Comparison of ENCODE assay signal across 14 cellular contexts in genomic region chr7:69823151-69823744, GRCh38.
DNase-seq lines count a peak whose midpoint lies in the region; ATAC-seq and TF ChIP-seq lines count a peak whose summit lies in the region.
"Had no signal": no experiment of that assay in that cellular context is flagged by ENCODE, and none has a peak within 500 bp of the region (broad histone marks: within the 10 kb centered on the region; RNA-seq: fewer than 3 reads in every experiment).

No MANE protein-coding gene starts in this region.

- H3K4me2 ChIP-seq in OCI-LY1 (ENCODE audit: low read length), result peak overlapping the region; percentile 76

- no peaks in the 10 kb centered on the region for H3K27me3 Mint-ChIP-seq in activated T-cell treated with anti-CD3 and anti-CD28 coated beads, Interleukin-2, amount 50 U/mL, for 4 hours (ENCODE audit: low read depth)
- peaks cover 5% of the 10 kb centered on the region for H3K27me3 Mint-ChIP-seq in T-helper 17 cell

- no peaks in the 10 kb centered on the region for H4K20me1 ChIP-seq in OCI-LY1 (ENCODE audit: insufficient read depth, low read length)

- H3K9me3 ChIP-seq in OCI-LY1 (ENCODE audit: low read length) (no peaks in the 10 kb centered on the region), T-helper 17 cell (ENCODE audit: control insufficient read depth, low read length, poor library complexity, severe bottlenecking) (peaks cover 2% of the 10 kb centered on the region)
- H3K9me3 ChIP-seq: upper lobe of left lung had no signal

- peak overlapping the region; percentile 72 for H3K4me3 Mint-ChIP-seq in activated T-cell treated with anti-CD3 and anti-CD28 coated beads, Interleukin-2, amount 50 U/mL, for 4 hours
- H3K4me3 Mint-ChIP-seq in stimulated activated effector memory CD8-positive, alpha-beta T cell treated with anti-CD3 and anti-CD28 coated beads, Interleukin-12 subunit alpha, Interleukin-12 subunit beta, amount 100 ng/mL, for 72 hours, result peak overlapping the region; percentile 50
- H3K4me3 Mint-ChIP-seq in T-helper 17 cell, result no peak overlapping the region
- H3K4me3 Mint-ChIP-seq: WTC11 had no signal

- no peaks in the 10 kb centered on the region for H3K9me2 ChIP-seq in OCI-LY1 (ENCODE audit: low read depth, low read length)

- no peak overlapping the region for H2AFZ ChIP-seq in OCI-LY1 (ENCODE audit: low read length)

- DNase-seq in activated T-cell treated with anti-CD3 and anti-CD28 coated beads, Interleukin-2, amount 50 U/mL, for 4 hours, result no peak
- no peak for DNase-seq in activated T-cell treated with anti-CD3 and anti-CD28 coated beads, Interleukin-2, amount 50 U/mL, for 1 hour
- peak; percentile 70 to 81 for DNase-seq in NCI-H187 (lab: John Stamatoyannopoulos, UW)
- no peak for DNase-seq in stimulated activated effector memory CD8-positive, alpha-beta T cell treated with anti-CD3 and anti-CD28 coated beads, Interleukin-12 subunit alpha, Interleukin-12 subunit beta, amount 100 ng/mL, for 72 hours (ENCODE audit: low spot score in 2 of 2)
- no peak for DNase-seq in HuH-7.5 (ENCODE audit: low spot score)
- no peak for DNase-seq in T-helper 17 cell
- DNase-seq: aorta, EL, GOT3, mesendoderm, upper lobe of left lung had no signal

- peaks cover 5% of the 10 kb centered on the region for H3K36me3 ChIP-seq in OCI-LY1 (ENCODE audit: insufficient read depth, low read length)
- H3K36me3 ChIP-seq: upper lobe of left lung had no signal

- no peak for TF ChIP-seq CTCF in OCI-LY1 (IDR thresholded peaks at IDR 0.05; ENCODE audit: low read length)

- peaks cover 8% of the 10 kb centered on the region for H3K4me1 Mint-ChIP-seq in activated T-cell treated with anti-CD3 and anti-CD28 coated beads, Interleukin-2, amount 50 U/mL, for 4 hours (ENCODE audit: low read depth)
- no peaks in the 10 kb centered on the region for H3K4me1 Mint-ChIP-seq in stimulated activated effector memory CD8-positive, alpha-beta T cell treated with anti-CD3 and anti-CD28 coated beads, Interleukin-12 subunit alpha, Interleukin-12 subunit beta, amount 100 ng/mL, for 72 hours
- H3K4me1 Mint-ChIP-seq in T-helper 17 cell, result no peaks in the 10 kb centered on the region

- no peak for ATAC-seq in activated T-cell treated with anti-CD3 and anti-CD28 coated beads, Interleukin-2, amount 50 U/mL, for 4 hours
- no peak for ATAC-seq in stimulated activated effector memory CD8-positive, alpha-beta T cell treated with anti-CD3 and anti-CD28 coated beads, Interleukin-12 subunit alpha, Interleukin-12 subunit beta, amount 100 ng/mL, for 72 hours
- ATAC-seq in T-helper 17 cell, result no peak
- ATAC-seq in GM19023 (IDR thresholded peaks at IDR 0.05; ENCODE audit: unreplicated experiment), result no peak
- ATAC-seq: WTC11 had no signal

- no peaks in the 10 kb centered on the region for H3K36me3 Mint-ChIP-seq in activated T-cell treated with anti-CD3 and anti-CD28 coated beads, Interleukin-2, amount 50 U/mL, for 4 hours (ENCODE audit: insufficient read depth)
- no peaks in the 10 kb centered on the region for H3K36me3 Mint-ChIP-seq in stimulated activated effector memory CD8-positive, alpha-beta T cell treated with anti-CD3 and anti-CD28 coated beads, Interleukin-12 subunit alpha, Interleukin-12 subunit beta, amount 100 ng/mL, for 72 hours
- no peaks in the 10 kb centered on the region for H3K36me3 Mint-ChIP-seq in T-helper 17 cell (ENCODE audit: low read depth)
- H3K36me3 Mint-ChIP-seq: WTC11 had no signal

- H3K9me3 Mint-ChIP-seq in activated T-cell treated with anti-CD3 and anti-CD28 coated beads, Interleukin-2, amount 50 U/mL, for 4 hours, result no peaks in the 10 kb centered on the region
- no peaks in the 10 kb centered on the region for H3K9me3 Mint-ChIP-seq in stimulated activated effector memory CD8-positive, alpha-beta T cell treated with anti-CD3 and anti-CD28 coated beads, Interleukin-12 subunit alpha, Interleukin-12 subunit beta, amount 100 ng/mL, for 72 hours

- peaks cover 61% of the 10 kb centered on the region for H3K79me2 ChIP-seq in OCI-LY1 (ENCODE audit: insufficient read depth, low read length)

- H3K4me3 ChIP-seq in OCI-LY1 (ENCODE audit: low read depth, low read length, poor library complexity, severe bottlenecking), result peak overlapping the region; percentile 59

- no peak overlapping the region for H3K27ac Mint-ChIP-seq in stimulated activated effector memory CD8-positive, alpha-beta T cell treated with anti-CD3 and anti-CD28 coated beads, Interleukin-12 subunit alpha, Interleukin-12 subunit beta, amount 100 ng/mL, for 72 hours
- no peak overlapping the region for H3K27ac Mint-ChIP-seq in T-helper 17 cell
- H3K27ac Mint-ChIP-seq: WTC11 had no signal

- peak overlapping the region; percentile 94 for H3K27ac ChIP-seq in OCI-LY1 (ENCODE audit: low read depth, low read length, poor library complexity, severe bottlenecking)
- H3K27ac ChIP-seq: upper lobe of left lung had no signal

- peaks cover 12% of the 10 kb centered on the region; the same call in 1 of the 2 replicates for H3F3A ChIP-seq in OCI-LY1 (ENCODE audit: insufficient read depth, low read length)

- no peaks in the 10 kb centered on the region for H3K27me3 ChIP-seq in OCI-LY1 (ENCODE audit: insufficient read depth, low read length)
- H3K27me3 ChIP-seq: upper lobe of left lung had no signal

- peak overlapping the region; percentile 63 for H3K9ac ChIP-seq in OCI-LY1 (ENCODE audit: low read length)

- H3K4me1 ChIP-seq in OCI-LY1 (ENCODE audit: insufficient read depth, low read length, severe bottlenecking), result peaks cover 99% of the 10 kb centered on the region

Comparison
In these comparisons a context has a peak if more than half of its experiments do, and no peak if none do; other contexts are left out.
1. DNase-seq: peak in NCI-H187 (2 of 2); none in activated T-cell treated with anti-CD3 and anti-CD28 coated beads, Interleukin-2, amount 50 U/mL, for 4 hours (single experiment), activated T-cell treated with anti-CD3 and anti-CD28 coated beads, Interleukin-2, amount 50 U/mL, for 1 hour (single experiment), stimulated activated effector memory CD8-positive, alpha-beta T cell treated with anti-CD3 and anti-CD28 coated beads, Interleukin-12 subunit alpha, Interleukin-12 subunit beta, amount 100 ng/mL, for 72 hours (0 of 2), HuH-7.5 (single experiment) and T-helper 17 cell (0 of 3).